ENCODE assay signal across 9 cellular contexts in the genomic region with DNA sequence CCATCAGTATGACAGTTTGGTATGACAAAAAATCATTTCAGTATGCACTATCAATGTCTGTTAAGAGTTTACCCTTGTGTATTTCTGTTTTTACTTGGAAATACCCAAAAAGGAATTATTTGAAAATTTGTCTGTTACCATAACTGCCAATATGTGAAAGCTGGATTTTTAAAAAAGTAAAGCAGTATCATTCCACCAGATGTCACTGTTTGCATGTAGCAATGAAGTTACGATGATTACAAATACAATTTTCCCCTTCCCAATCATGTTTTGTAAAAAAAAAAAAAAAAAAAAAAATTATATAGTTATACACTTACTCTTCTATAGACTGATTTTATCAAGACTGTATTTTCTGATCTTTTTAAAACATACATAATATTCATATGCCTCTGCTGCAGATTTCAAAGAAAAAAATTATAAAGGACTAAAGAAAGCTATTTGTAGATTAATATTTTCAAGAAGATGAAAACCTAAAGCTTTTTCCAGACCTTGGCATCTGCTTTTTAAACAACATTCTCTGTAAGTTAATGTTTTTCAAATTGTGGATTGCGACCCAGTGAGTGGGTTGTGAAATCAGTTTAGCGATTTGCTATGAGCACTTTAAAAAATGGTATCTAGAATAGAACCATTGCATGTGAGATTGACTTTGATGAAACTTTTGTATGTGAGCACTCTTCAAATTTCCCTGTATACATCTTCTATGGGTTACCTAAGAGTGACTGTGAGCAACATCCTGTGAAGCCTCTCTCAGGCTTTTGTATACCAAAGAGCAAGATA.
DNase-seq lines count a peak whose midpoint lies in the region; ATAC-seq, FAIRE-seq and TF ChIP-seq lines count a peak whose summit lies in the region.
"Had no signal": no experiment of that assay in that cellular context is flagged by ENCODE, and none has a peak within 500 bp of the region (broad histone marks: within the 10 kb centered on the region; RNA-seq: fewer than 3 reads in every experiment).

No MANE protein-coding gene starts in this region.

- no peaks in the 10 kb centered on the region for H3K79me2 ChIP-seq in HepG2 (ENCODE audit: insufficient read depth, low read length)

- no peak overlapping the region for H3K4me2 ChIP-seq in HepG2 (ENCODE audit: low read depth, low read length)

- CTCF ChIA-PET in HepG2 (lab: Yijun Ruan, JAX; ENCODE audit: low intra/inter-chr PET ratio, low total read pairs), result interaction anchor here (0.9 to 10.3 kb wide), 5 partner anchors 165 to 488 kb away, joined by 3 to 213 read pairs (median 4); no protein-coding TSS in a partner anchor

- FAIRE-seq in HepG2 (lab: Jason Lieb, UNC), result peak; percentile 28

- peaks cover 2 to 6% of the 10 kb centered on the region in 2 experiments; a peak in 1 of 5 replicates for H3K36me3 ChIP-seq in HepG2 (replicated peaks in 1 of 2; ENCODE audit: control insufficient read depth in 1 of 2, insufficient read depth in 2 of 2, low read length in 2 of 2)

- no peak overlapping the region for H3K9ac ChIP-seq in HepG2 (ENCODE audit: insufficient read depth, low read depth, low read length)

- TF ChIP-seq CTCF in astrocyte of the cerebellum (IDR thresholded peaks at IDR 0.05; ENCODE audit: low read depth, low read length, missing control alignments) (peak; percentile 27), HepG2 (CRISPR knock-in tag; IDR thresholded peaks at IDR 0.05) (peak; percentile 75)

- peaks cover 39% of the 10 kb centered on the region for H3K4me1 ChIP-seq in HepG2 (ENCODE audit: insufficient read depth, low read length)

- ATAC-seq in HepG2, result no peak
- no peak for ATAC-seq in activated CD4-positive, CD25-positive, alpha-beta regulatory T cell treated with anti-CD3 and anti-CD28 coated beads, Interleukin-2, amount 50 U/mL, for 24 hours
- no peak for ATAC-seq in GM21576 (IDR thresholded peaks at IDR 0.05; ENCODE audit: unreplicated experiment)

- no peak overlapping the region for H3K27ac ChIP-seq in HepG2 (ENCODE audit: extremely low read length, insufficient read depth, low read length)

- no peaks in the 10 kb centered on the region; the same call in 1 of the 2 replicates for H3K9me3 ChIP-seq in HepG2 (ENCODE audit: low read length)

- no peak overlapping the region for H2AFZ ChIP-seq in HepG2 (ENCODE audit: low read length)

- H4K20me1 ChIP-seq in HepG2 (ENCODE audit: insufficient read depth, low read length), result no peaks in the 10 kb centered on the region

- H3K27me3 ChIP-seq in HepG2 (ENCODE audit: control insufficient read depth in 1 of 2, insufficient read depth in 2 of 2, low read length in 2 of 2), result no peaks in the 10 kb centered on the region

- WGBS in HepG2 (ENCODE audit: low lambda C conversion rate), result 84% methylated on average over 3 of the region's 3 CpGs

- POLR2A ChIA-PET in HepG2 (lab: Yijun Ruan, JAX), result interaction anchor here (0.7 to 4.6 kb wide), 9 partner anchors 12 to 1393 kb away, joined by 3 to 83 read pairs (median 5); no protein-coding TSS in a partner anchor

- DNase-seq in COLO829 (ENCODE audit: low spot score), result peak; percentile 17
- peak; percentile 1 for DNase-seq in KG1 (lab: John Stamatoyannopoulos, UW)
- DNase-seq in astrocyte of the cerebellum (ENCODE audit: low read depth), result peak; percentile 22
- DNase-seq in HepG2 (ENCODE audit: low spot score), result peak; percentile 70
- no peak for DNase-seq in GM19238 (ENCODE audit: insufficient read length, low spot score)
- DNase-seq in activated CD4-positive, alpha-beta T cell treated with anti-CD3 and anti-CD28 coated beads for 48 hours, result no peak
- DNase-seq: amniotic stem cell had no signal

- TF ChIP-seq RAD21 in HepG2 (CRISPR knock-in tag; IDR thresholded peaks at IDR 0.05), result peak; percentile 80

- in situ Hi-C loops in astrocyte of the cerebellum (cut with HindIII; ENCODE audit: low sequenced_read_pairs) (loop anchor here (25.0 kb wide), 1 partner anchor 178 kb away; no protein-coding TSS in a partner anchor), HepG2 (cut with HindIII; ENCODE audit: extremely low pct_ligation_motif_present, low pct_unique_long_range_greater_than_20kb) (loop anchor here (5.0 to 25.0 kb wide), 4 partner anchors 163 to 495 kb away; partner anchors contain the start of gene SSTR1)

- intact Hi-C loops in HepG2 (cut with micrococcal nuclease; ENCODE audit: unreplicated experiment), result loop anchor here (1.0 to 5.0 kb wide), 7 partner anchors 115 to 1158 kb away; partner anchors contain the start of genes FOXA1 and TTC6

- TF ChIP-seq EP300 in HepG2 (IDR thresholded peaks at IDR 0.05; ENCODE audit: low read depth in 2 of 2, low read length in 2 of 2) (no peak), HepG2 (CRISPR knock-in tag; IDR thresholded peaks at IDR 0.05; ENCODE audit: borderline replicate concordance) (no peak)

- BruUV-seq in HepG2 (replicated peaks; lab: Mats Ljungman, UMichigan), result no TSS peak

- no peak for TF ChIP-seq POLR2A in HepG2 (IDR thresholded peaks at IDR 0.05; ENCODE audit: insufficient read depth in 1 of 2, low read depth in 2 of 2, low read length in 2 of 2)

- no peak overlapping the region for H3K4me3 ChIP-seq in astrocyte of the cerebellum (ENCODE audit: low read depth, low read length)
- no peak overlapping the region for H3K4me3 ChIP-seq in HepG2 (replicated peaks in 1 of 3; ENCODE audit: insufficient read depth in 1 of 3, low read depth in 2 of 3, low read length in 3 of 3)

TF ChIP-seq in HepG2, 621 proteins besides CTCF, POLR2A, EP300 and RAD21 (continues in another document):
- TF ChIP-seq FIP1L1 (IDR thresholded peaks at IDR 0.05; ENCODE audit: borderline replicate concordance, insufficient read depth, low read depth, low read length) (no peak), THAP8 (CRISPR knock-in tag; IDR thresholded peaks at IDR 0.05; ENCODE audit: borderline replicate concordance) (no peak)
- TF ChIP-seq, protein P1, sequence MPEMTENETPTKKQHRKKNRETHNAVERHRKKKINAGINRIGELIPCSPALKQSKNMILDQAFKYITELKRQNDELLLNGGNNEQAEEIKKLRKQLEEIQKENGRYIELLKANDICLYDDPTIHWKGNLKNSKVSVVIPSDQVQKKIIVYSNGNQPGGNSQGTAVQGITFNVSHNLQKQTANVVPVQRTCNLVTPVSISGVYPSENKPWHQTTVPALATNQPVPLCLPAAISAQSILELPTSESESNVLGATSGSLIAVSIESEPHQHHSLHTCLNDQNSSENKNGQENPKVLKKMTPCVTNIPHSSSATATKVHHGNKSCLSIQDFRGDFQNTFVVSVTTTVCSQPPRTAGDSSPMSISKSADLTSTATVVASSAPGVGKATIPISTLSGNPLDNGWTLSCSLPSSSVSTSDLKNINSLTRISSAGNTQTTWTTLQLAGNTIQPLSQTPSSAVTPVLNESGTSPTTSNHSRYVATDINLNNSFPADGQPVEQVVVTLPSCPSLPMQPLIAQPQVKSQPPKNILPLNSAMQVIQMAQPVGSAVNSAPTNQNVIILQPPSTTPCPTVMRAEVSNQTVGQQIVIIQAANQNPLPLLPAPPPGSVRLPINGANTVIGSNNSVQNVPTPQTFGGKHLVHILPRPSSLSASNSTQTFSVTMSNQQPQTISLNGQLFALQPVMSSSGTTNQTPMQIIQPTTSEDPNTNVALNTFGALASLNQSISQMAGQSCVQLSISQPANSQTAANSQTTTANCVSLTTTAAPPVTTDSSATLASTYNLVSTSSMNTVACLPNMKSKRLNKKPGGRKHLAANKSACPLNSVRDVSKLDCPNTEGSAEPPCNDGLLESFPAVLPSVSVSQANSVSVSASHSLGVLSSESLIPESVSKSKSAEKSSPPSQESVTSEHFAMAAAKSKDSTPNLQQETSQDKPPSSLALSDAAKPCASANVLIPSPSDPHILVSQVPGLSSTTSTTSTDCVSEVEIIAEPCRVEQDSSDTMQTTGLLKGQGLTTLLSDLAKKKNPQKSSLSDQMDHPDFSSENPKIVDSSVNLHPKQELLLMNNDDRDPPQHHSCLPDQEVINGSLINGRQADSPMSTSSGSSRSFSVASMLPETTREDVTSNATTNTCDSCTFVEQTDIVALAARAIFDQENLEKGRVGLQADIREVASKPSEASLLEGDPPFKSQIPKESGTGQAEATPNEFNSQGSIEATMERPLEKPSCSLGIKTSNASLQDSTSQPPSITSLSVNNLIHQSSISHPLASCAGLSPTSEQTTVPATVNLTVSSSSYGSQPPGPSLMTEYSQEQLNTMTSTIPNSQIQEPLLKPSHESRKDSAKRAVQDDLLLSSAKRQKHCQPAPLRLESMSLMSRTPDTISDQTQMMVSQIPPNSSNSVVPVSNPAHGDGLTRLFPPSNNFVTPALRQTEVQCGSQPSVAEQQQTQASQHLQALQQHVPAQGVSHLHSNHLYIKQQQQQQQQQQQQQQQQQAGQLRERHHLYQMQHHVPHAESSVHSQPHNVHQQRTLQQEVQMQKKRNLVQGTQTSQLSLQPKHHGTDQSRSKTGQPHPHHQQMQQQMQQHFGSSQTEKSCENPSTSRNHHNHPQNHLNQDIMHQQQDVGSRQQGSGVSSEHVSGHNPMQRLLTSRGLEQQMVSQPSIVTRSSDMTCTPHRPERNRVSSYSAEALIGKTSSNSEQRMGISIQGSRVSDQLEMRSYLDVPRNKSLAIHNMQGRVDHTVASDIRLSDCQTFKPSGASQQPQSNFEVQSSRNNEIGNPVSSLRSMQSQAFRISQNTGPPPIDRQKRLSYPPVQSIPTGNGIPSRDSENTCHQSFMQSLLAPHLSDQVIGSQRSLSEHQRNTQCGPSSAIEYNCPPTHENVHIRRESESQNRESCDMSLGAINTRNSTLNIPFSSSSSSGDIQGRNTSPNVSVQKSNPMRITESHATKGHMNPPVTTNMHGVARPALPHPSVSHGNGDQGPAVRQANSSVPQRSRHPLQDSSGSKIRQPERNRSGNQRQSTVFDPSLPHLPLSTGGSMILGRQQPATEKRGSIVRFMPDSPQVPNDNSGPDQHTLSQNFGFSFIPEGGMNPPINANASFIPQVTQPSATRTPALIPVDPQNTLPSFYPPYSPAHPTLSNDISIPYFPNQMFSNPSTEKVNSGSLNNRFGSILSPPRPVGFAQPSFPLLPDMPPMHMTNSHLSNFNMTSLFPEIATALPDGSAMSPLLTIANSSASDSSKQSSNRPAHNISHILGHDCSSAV (CRISPR knock-in tag; IDR thresholded peaks at IDR 0.05; ENCODE audit: borderline replicate concordance), result no peak

Comparison
In these comparisons a context has a peak if more than half of its experiments do, and no peak if none do; other contexts are left out.
1. DNase-seq: peak in COLO829 (single experiment), KG1 (single experiment), astrocyte of the cerebellum (single experiment) and HepG2 (single experiment); none in GM19238 (single experiment) and activated CD4-positive, alpha-beta T cell treated with anti-CD3 and anti-CD28 coated beads for 48 hours (single experiment).